ENCODE assay signal across 19 cellular contexts in the genomic region with DNA sequence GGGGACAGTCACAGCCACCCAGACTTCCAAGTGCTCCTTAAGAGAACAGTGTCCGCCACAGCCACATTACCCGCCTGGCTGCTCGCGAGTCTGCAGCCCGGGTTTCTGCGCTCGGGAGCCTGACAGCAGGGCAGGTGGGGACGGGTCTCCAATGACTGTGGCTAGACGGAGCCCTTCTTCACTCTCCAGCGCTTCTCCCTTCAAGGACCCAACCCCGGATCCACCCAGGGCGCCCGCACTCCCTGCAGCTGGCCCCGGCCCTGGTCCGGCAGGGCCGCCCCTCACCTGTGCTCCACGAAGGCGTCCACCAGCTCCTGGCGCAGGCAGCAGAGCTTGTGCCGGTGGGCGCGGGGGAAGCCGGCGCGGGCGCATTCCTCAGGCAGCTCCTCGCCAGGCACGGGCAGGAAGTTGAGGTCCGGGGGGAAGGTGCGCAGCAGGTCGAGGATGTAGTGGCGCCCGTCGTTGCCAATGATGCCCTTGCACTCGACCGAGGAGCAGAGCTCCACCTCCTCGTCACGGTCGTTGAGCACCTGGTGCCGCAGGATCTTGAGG. TPM values are rescaled to one million over a fixed set of nuclear protein-coding genes. Genes with fewer than 3 reads are reported as not detected.
DNase-seq lines count a peak whose midpoint lies in the region; ATAC-seq and TF ChIP-seq lines count a peak whose summit lies in the region.
"Had no signal": no experiment of that assay in that cellular context is flagged by ENCODE, and none has a peak within 500 bp of the region (broad histone marks: within the 10 kb centered on the region; RNA-seq: fewer than 3 reads in every experiment).

No MANE protein-coding gene starts in this region.

- H3K36me3 ChIP-seq in heart right ventricle (peaks cover 10 to 100% (median 87%) of the 10 kb centered on the region in 9 donors), right lobe of liver (peaks cover 0 to 98% (median 55%) of the 10 kb centered on the region in 4 donors), uterus (no peaks in the 10 kb centered on the region), MG63 (peaks cover 5% of the 10 kb centered on the region; the same call in 1 of the 2 replicates)

- POLR2A ChIA-PET in WTC11 (lab: Charles Lee): no interaction called here

- H3K27ac Mint-ChIP-seq in WTC11 (no peak overlapping the region), nephron progenitor cell (no peak overlapping the region)
- H3K27ac Mint-ChIP-seq: CD8-positive, alpha-beta memory T cell had no signal

- CTCF ChIA-PET in WTC11 (lab: Charles Lee): interaction anchor here (0.6 to 1.7 kb wide), 5 partner anchors 13 to 315 kb away, joined by 3 to 6 read pairs (median 3); no protein-coding TSS in a partner anchor

- H3K27me3 ChIP-seq in heart right ventricle: no peaks in the 10 kb centered on the region
- no peaks in the 10 kb centered on the region for H3K27me3 ChIP-seq in right lobe of liver
- no peaks in the 10 kb centered on the region for H3K27me3 ChIP-seq in uterus
- no peaks in the 10 kb centered on the region for H3K27me3 ChIP-seq in MG63
- H3K27me3 ChIP-seq: body of pancreas, foreskin keratinocyte, vagina had no signal

- peak; percentile 59 for DNase-seq in cardiac septum (ENCODE audit: low spot score)
- DNase-seq in heart right ventricle: no peak
- DNase-seq in WTC11 (ENCODE audit: low spot score): peak; percentile 13
- peak; percentile 14 to 48 (median 44) for DNase-seq in right lobe of liver
- peak; percentile 9 to 11 for DNase-seq in uterus
- DNase-seq in nephron progenitor cell: no peak
- DNase-seq in MG63: no peak
- DNase-seq in erythroblast (lab: John Stamatoyannopoulos, UW): no peak
- DNase-seq: CD8-positive, alpha-beta memory T cell; foreskin keratinocyte; NCI-H748 treated with DMSO at 0.1 percent for 48 hours; stimulated activated naive CD4-positive, alpha-beta T cell treated with Interleukin-2 at 50 U/mL for 16 hours; T-helper 9 cell had no signal

- H3K4me3 Mint-ChIP-seq in WTC11 (no peak overlapping the region), nephron progenitor cell (no peak overlapping the region)

- H3K4me3 ChIP-seq in heart right ventricle (no peak overlapping the region), right lobe of liver (no peak overlapping the region), uterus (no peak overlapping the region), MG63 (no peak overlapping the region)
- H3K4me3 ChIP-seq: body of pancreas, mucosa of descending colon, vagina had no signal

- H3K9me3 ChIP-seq in heart right ventricle (no peaks in the 10 kb centered on the region), right lobe of liver (no peaks in the 10 kb centered on the region), uterus (no peaks in the 10 kb centered on the region), MG63 (no peaks in the 10 kb centered on the region)
- H3K9me3 ChIP-seq: body of pancreas, mucosa of descending colon, vagina had no signal

- H3K27ac ChIP-seq in heart right ventricle (no peak overlapping the region), right lobe of liver (no peak overlapping the region), uterus (no peak overlapping the region)
- H3K27ac ChIP-seq: body of pancreas, foreskin keratinocyte, vagina had no signal

- TF ChIP-seq POLR2A in right lobe of liver (IDR thresholded peaks at IDR 0.05) (no peak), uterus (IDR thresholded peaks at IDR 0.05) (no peak), erythroblast (IDR thresholded peaks at IDR 0.05; ENCODE audit: low read length) (no peak)

- TF ChIP-seq CTCF in heart right ventricle (IDR thresholded peaks at IDR 0.05): no peak
- no peak for TF ChIP-seq CTCF in WTC11 (IDR thresholded peaks at IDR 0.05)
- TF ChIP-seq CTCF in right lobe of liver (IDR thresholded peaks at IDR 0.05): no peak
- no peak for TF ChIP-seq CTCF in uterus (IDR thresholded peaks at IDR 0.05)
- TF ChIP-seq CTCF in nephron progenitor cell (IDR thresholded peaks at IDR 0.05): no peak

- WGBS in heart right ventricle, 2 donors: 96 to 97% methylated on average over 38 to 40 of the region's 40 CpGs
- 99% methylated on average over 12 of the region's 40 CpGs for WGBS in right lobe of liver (ENCODE audit: insufficient coverage, low coverage, low lambda C conversion rate, missing lambda C conversion rate)

- H3K36me3 Mint-ChIP-seq in WTC11 (peaks cover 18% of the 10 kb centered on the region), nephron progenitor cell (ENCODE audit: low read depth) (peaks cover 5% of the 10 kb centered on the region)

- H3K4me1 ChIP-seq in heart right ventricle (no peaks in the 10 kb centered on the region), right lobe of liver (no peaks in the 10 kb centered on the region), uterus (no peaks in the 10 kb centered on the region)
- H3K4me1 ChIP-seq: body of pancreas, foreskin keratinocyte, vagina had no signal

- H3K9me3 Mint-ChIP-seq in WTC11 (no peaks in the 10 kb centered on the region), nephron progenitor cell (no peaks in the 10 kb centered on the region)
- H3K9me3 Mint-ChIP-seq: CD8-positive, alpha-beta memory T cell had no signal

- intact Hi-C loops in cardiac septum (cut with DNase I): no loop called here
- intact Hi-C loops in heart right ventricle (cut with DNase I): no loop called here
- intact Hi-C loops in right lobe of liver (cut with DNase I): no loop called here
- intact Hi-C loops in uterus (cut with DNase I; ENCODE audit: low total_unique reads): no loop called here

- no peak for ATAC-seq in heart right ventricle
- no peak for ATAC-seq in WTC11
- ATAC-seq in right lobe of liver: no peak
- ATAC-seq: body of pancreas, foreskin keratinocyte, left colon, mucosa of descending colon had no signal

- no peaks in the 10 kb centered on the region for H3K27me3 Mint-ChIP-seq in WTC11 (ENCODE audit: low read depth)
- no peaks in the 10 kb centered on the region for H3K27me3 Mint-ChIP-seq in nephron progenitor cell (ENCODE audit: low read depth, poor library complexity)
- H3K27me3 Mint-ChIP-seq: CD8-positive, alpha-beta memory T cell had no signal

- H3K4me1 Mint-ChIP-seq in WTC11: no peaks in the 10 kb centered on the region
- no peaks in the 10 kb centered on the region for H3K4me1 Mint-ChIP-seq in nephron progenitor cell

TF ChIP-seq in WTC11, 78 proteins besides CTCF, POLR2A, EP300 and RAD21 (continues in another document):
- TF ChIP-seq CREB1 (CRISPR knock-in tag; IDR thresholded peaks at IDR 0.05) (no peak), ATF1 (CRISPR knock-in tag; IDR thresholded peaks at IDR 0.05) (no peak), JAZF1 (CRISPR knock-in tag; IDR thresholded peaks at IDR 0.05) (no peak), SMAD3 (CRISPR knock-in tag; IDR thresholded peaks at IDR 0.05; ENCODE audit: borderline replicate concordance) (no peak)
- TF ChIP-seq, protein P1, sequence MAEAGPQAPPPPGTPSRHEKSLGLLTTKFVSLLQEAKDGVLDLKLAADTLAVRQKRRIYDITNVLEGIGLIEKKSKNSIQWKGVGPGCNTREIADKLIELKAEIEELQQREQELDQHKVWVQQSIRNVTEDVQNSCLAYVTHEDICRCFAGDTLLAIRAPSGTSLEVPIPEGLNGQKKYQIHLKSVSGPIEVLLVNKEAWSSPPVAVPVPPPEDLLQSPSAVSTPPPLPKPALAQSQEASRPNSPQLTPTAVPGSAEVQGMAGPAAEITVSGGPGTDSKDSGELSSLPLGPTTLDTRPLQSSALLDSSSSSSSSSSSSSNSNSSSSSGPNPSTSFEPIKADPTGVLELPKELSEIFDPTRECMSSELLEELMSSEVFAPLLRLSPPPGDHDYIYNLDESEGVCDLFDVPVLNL (CRISPR knock-in tag; IDR thresholded peaks at IDR 0.05; ENCODE audit: borderline replicate concordance, low read depth): no peak
- TF ChIP-seq, protein P2, sequence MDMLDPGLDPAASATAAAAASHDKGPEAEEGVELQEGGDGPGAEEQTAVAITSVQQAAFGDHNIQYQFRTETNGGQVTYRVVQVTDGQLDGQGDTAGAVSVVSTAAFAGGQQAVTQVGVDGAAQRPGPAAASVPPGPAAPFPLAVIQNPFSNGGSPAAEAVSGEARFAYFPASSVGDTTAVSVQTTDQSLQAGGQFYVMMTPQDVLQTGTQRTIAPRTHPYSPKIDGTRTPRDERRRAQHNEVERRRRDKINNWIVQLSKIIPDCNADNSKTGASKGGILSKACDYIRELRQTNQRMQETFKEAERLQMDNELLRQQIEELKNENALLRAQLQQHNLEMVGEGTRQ (CRISPR knock-in tag; IDR thresholded peaks at IDR 0.05): no peak

RNA-seq across cellular contexts. Expression of a gene that starts 13.9 kb away (rescaled TPM):
- total RNA-seq in cardiac septum (143 TPM), heart right ventricle (100 to 1,000 TPM; 122 to 198 (median 170) TPM), WTC11 (2021) (79.8 to 105 TPM (median 83.1 TPM) in 3 replicates), right lobe of liver (100 to 1,000 TPM in 5 of 6 experiments, 10 to 100 TPM in 1; 88.9 to 224 (median 166) TPM), uterus (10 to 100 TPM in 3 of 4 donors, 1 to 10 TPM in 1; 9.2 to 40.3 (median 20.1) TPM)
- 100 to 1,000 TPM in 1 of 2 donors, 10 to 100 TPM in 1; 55.6 to 123 TPM for polyA plus RNA-seq in heart right ventricle
- 44.7 and 63.8 TPM in 2 replicates for total RNA-seq in MG63 (2014; rRNA removed; shearing (Covaris generic); ENCODE audit: low replicate concordance)

RNA-seq across cellular contexts. Expression of a gene that starts 51.8 kb away (rescaled TPM):
- total RNA-seq in cardiac septum: 0.13 TPM
- total RNA-seq in heart right ventricle: under 1 TPM; 0.06 to 0.30 (median 0.19) TPM
- polyA plus RNA-seq in heart right ventricle: under 1 TPM; 0.06 to 0.44 TPM
- 14.4 to 15.2 TPM (median 14.6 TPM) in 3 replicates for total RNA-seq in WTC11 (2021)
- total RNA-seq in right lobe of liver: not detected
- under 1 TPM in 1 of 4 donors, not detected in 3; 0.21 TPM for total RNA-seq in uterus
- total RNA-seq in MG63 (2014; rRNA removed; shearing (Covaris generic); ENCODE audit: low replicate concordance): not detected in 2 replicates
- total RNA-seq: Daoy, LHCN-M2 had no signal
- polyA plus RNA-seq: CD8-positive, alpha-beta memory T cell had no signal

Comparison
In these comparisons a context has a peak if more than half of its experiments do, and no peak if none do; other contexts are left out.
1. DNase-seq: peak in cardiac septum (single experiment), WTC11 (single experiment), right lobe of liver (3 of 3) and uterus (2 of 2); none in heart right ventricle (0 of 2), nephron progenitor cell (single experiment), MG63 (single experiment) and erythroblast (0 of 2).
2. RNA of a gene that starts 51.8 kb away (total RNA-seq): 14.4 to 15.2 TPM in WTC11; 0.06 to 0.30 TPM in heart right ventricle, 0.13 TPM in cardiac septum (single experiment), 0.21 TPM in uterus, not detected in right lobe of liver and not detected in MG63; every median in the first group is over 10 times any median in the second.